ENCODE assay signal across 10 cellular contexts in genomic region chr2:134450114-134450513, GRCh38.
A peak's percentile ranks its signal among the peaks of the same experiment; 100 is the strongest.
DNase-seq lines count a peak whose midpoint lies in the region; ATAC-seq and TF ChIP-seq lines count a peak whose summit lies in the region.
"Had no signal": no experiment of that assay in that cellular context is flagged by ENCODE, and none has a peak within 500 bp of the region (broad histone marks: within the 10 kb centered on the region; RNA-seq: fewer than 3 reads in every experiment).

No MANE protein-coding gene starts in this region.

- no peak for DNase-seq in activated naive CD8-positive, alpha-beta T cell treated with anti-CD3 and anti-CD28 coated beads, Interleukin-2, amount 50 U/mL, for 24 hours
- DNase-seq in activated naive CD8-positive, alpha-beta T cell treated with anti-CD3 and anti-CD28 coated beads for 36 hours = no peak
- DNase-seq in GM23338 (ENCODE audit: low spot score) (no peak), sciatic nerve (ENCODE audit: low spot score) (peak; percentile 43), mesendoderm (no peak), ovary (no peak)
- DNase-seq in central memory CD8-positive, alpha-beta T cell (ENCODE audit: low spot score in 2 of 2) = no peak

- no peak for TF ChIP-seq EP300 in ovary (IDR thresholded peaks at IDR 0.05)

- peaks cover 8% of the 10 kb centered on the region; the same call in 1 of the 2 replicates for H3K4me1 ChIP-seq in GM23338 (ENCODE audit: insufficient read depth)
- H3K4me1 ChIP-seq in mesendoderm (ENCODE audit: control insufficient read depth, low read depth, low read length) = no peaks in the 10 kb centered on the region
- no peaks in the 10 kb centered on the region for H3K4me1 ChIP-seq in ovary (ENCODE audit: insufficient read depth)
- H3K4me1 ChIP-seq: SJSA1 had no signal

- H3K27me3 ChIP-seq in GM23338 (ENCODE audit: insufficient read depth) (no peaks in the 10 kb centered on the region), mesendoderm (ENCODE audit: insufficient read depth, low read length, poor library complexity) (no peaks in the 10 kb centered on the region), ovary (no peaks in the 10 kb centered on the region)
- H3K27me3 ChIP-seq: SJSA1 had no signal

- H3K4me3 ChIP-seq in GM23338 (no peak overlapping the region), mesendoderm (ENCODE audit: low read length) (no peak overlapping the region), ovary (no peak overlapping the region)
- H3K4me3 ChIP-seq: SJSA1 had no signal

- no peak overlapping the region for H2BK15ac ChIP-seq in mesendoderm (replicated peaks; ENCODE audit: low read depth)

- H3K36me3 ChIP-seq in GM23338 (ENCODE audit: insufficient read depth) (no peaks in the 10 kb centered on the region), mesendoderm (ENCODE audit: control insufficient read depth, insufficient read depth, low read length) (no peaks in the 10 kb centered on the region), ovary (no peaks in the 10 kb centered on the region)
- H3K36me3 ChIP-seq: SJSA1 had no signal

- H3K4me2 ChIP-seq in GM23338 (no peak overlapping the region), mesendoderm (ENCODE audit: low read length) (no peak overlapping the region)

- H3K4ac ChIP-seq in mesendoderm (ENCODE audit: low read depth, low read length) = no peak overlapping the region

- no peak overlapping the region for H2BK5ac ChIP-seq in mesendoderm (ENCODE audit: low read length)

- no peak overlapping the region for H3K56ac ChIP-seq in mesendoderm (ENCODE audit: low read length)

- H3K27ac ChIP-seq in GM23338 (ENCODE audit: low read depth) = no peak overlapping the region
- H3K27ac ChIP-seq in mesendoderm (ENCODE audit: low read depth, low read length) = no peak overlapping the region
- no peak overlapping the region for H3K27ac ChIP-seq in ovary
- H3K27ac ChIP-seq: SJSA1 had no signal

- no peaks in the 10 kb centered on the region for H3K36me3 Mint-ChIP-seq in activated naive CD8-positive, alpha-beta T cell treated with anti-CD3 and anti-CD28 coated beads, Interleukin-2, amount 50 U/mL, for 24 hours (ENCODE audit: low read depth)
- no peaks in the 10 kb centered on the region for H3K36me3 Mint-ChIP-seq in activated naive CD8-positive, alpha-beta T cell treated with anti-CD3 and anti-CD28 coated beads for 36 hours
- peaks cover 3% of the 10 kb centered on the region for H3K36me3 Mint-ChIP-seq in GM23338 (ENCODE audit: low read depth)
- peaks cover 13% of the 10 kb centered on the region for H3K36me3 Mint-ChIP-seq in central memory CD8-positive, alpha-beta T cell (ENCODE audit: insufficient read depth)

- TF ChIP-seq CTCF in GM23338 (conservative IDR thresholded peaks at IDR 0.05; ENCODE audit: low read depth in 2 of 2) (no peak), ovary (IDR thresholded peaks at IDR 0.05) (no peak)

- no peak for TF ChIP-seq POLR2A in ovary (IDR thresholded peaks at IDR 0.05)

- no peak overlapping the region for H4K5ac ChIP-seq in mesendoderm (ENCODE audit: low read length)

- no peak overlapping the region for H2AK5ac ChIP-seq in mesendoderm (ENCODE audit: low read length)

- no peak overlapping the region for H2BK120ac ChIP-seq in mesendoderm (ENCODE audit: low read depth, low read length)

- no peaks in the 10 kb centered on the region for H3K9me3 ChIP-seq in ovary
- H3K9me3 ChIP-seq: SJSA1 had no signal

- H3K4me3 Mint-ChIP-seq in activated naive CD8-positive, alpha-beta T cell treated with anti-CD3 and anti-CD28 coated beads, Interleukin-2, amount 50 U/mL, for 24 hours = no peak overlapping the region
- no peak overlapping the region for H3K4me3 Mint-ChIP-seq in activated naive CD8-positive, alpha-beta T cell treated with anti-CD3 and anti-CD28 coated beads for 36 hours
- no peak overlapping the region for H3K4me3 Mint-ChIP-seq in GM23338
- H3K4me3 Mint-ChIP-seq in central memory CD8-positive, alpha-beta T cell = no peak overlapping the region
- H3K4me3 Mint-ChIP-seq: CD4-positive, alpha-beta T cell had no signal

- H2AFZ ChIP-seq in GM23338 = no peak overlapping the region

- no CpG with 5 or more reads among the region's 9 CpGs for WGBS in mesendoderm (ENCODE audit: extremely low coverage, insufficient coverage, low lambda C conversion rate)
- WGBS in ovary, 3 donors = 96 to 98% (median 98%) methylated on average over 9 of the region's 9 CpGs

- H3K4me1 Mint-ChIP-seq in activated naive CD8-positive, alpha-beta T cell treated with anti-CD3 and anti-CD28 coated beads, Interleukin-2, amount 50 U/mL, for 24 hours = no peaks in the 10 kb centered on the region
- H3K4me1 Mint-ChIP-seq in activated naive CD8-positive, alpha-beta T cell treated with anti-CD3 and anti-CD28 coated beads for 36 hours = no peaks in the 10 kb centered on the region
- H3K4me1 Mint-ChIP-seq in GM23338 = peaks cover 11% of the 10 kb centered on the region; the same call in 2 of the 3 replicates
- no peaks in the 10 kb centered on the region for H3K4me1 Mint-ChIP-seq in central memory CD8-positive, alpha-beta T cell

- peak overlapping the region; percentile 48 for H3K27ac Mint-ChIP-seq in activated naive CD8-positive, alpha-beta T cell treated with anti-CD3 and anti-CD28 coated beads, Interleukin-2, amount 50 U/mL, for 24 hours
- no peak overlapping the region for H3K27ac Mint-ChIP-seq in activated naive CD8-positive, alpha-beta T cell treated with anti-CD3 and anti-CD28 coated beads for 36 hours
- peak overlapping the region; percentile 75 for H3K27ac Mint-ChIP-seq in GM23338
- peak overlapping the region; percentile 33 for H3K27ac Mint-ChIP-seq in central memory CD8-positive, alpha-beta T cell (ENCODE audit: low read depth)

- H3K18ac ChIP-seq in mesendoderm (ENCODE audit: low read length) = no peak overlapping the region

- intact Hi-C loops in sciatic nerve (cut with DNase I) = loop anchor here (1.0 kb wide), 1 partner anchor 331 kb away; no protein-coding TSS in a partner anchor
- intact Hi-C loops in ovary (cut with DNase I) = loop anchor here in 1 of 4 donors (10.0 kb wide), 1 partner anchor 455 kb away; no protein-coding TSS in a partner anchor

- H3K9me3 Mint-ChIP-seq in activated naive CD8-positive, alpha-beta T cell treated with anti-CD3 and anti-CD28 coated beads, Interleukin-2, amount 50 U/mL, for 24 hours = no peaks in the 10 kb centered on the region
- no peaks in the 10 kb centered on the region for H3K9me3 Mint-ChIP-seq in activated naive CD8-positive, alpha-beta T cell treated with anti-CD3 and anti-CD28 coated beads for 36 hours
- H3K9me3 Mint-ChIP-seq in GM23338 = no peaks in the 10 kb centered on the region
- H3K9me3 Mint-ChIP-seq in central memory CD8-positive, alpha-beta T cell = no peaks in the 10 kb centered on the region
- H3K9me3 Mint-ChIP-seq: CD4-positive, alpha-beta T cell had no signal

- H3K9ac ChIP-seq in mesendoderm (ENCODE audit: low read length) = no peak overlapping the region

- no peaks in the 10 kb centered on the region for H4K20me1 ChIP-seq in GM23338 (replicated peaks; ENCODE audit: insufficient read depth)

- no peaks in the 10 kb centered on the region for H3F3A ChIP-seq in GM23338 (replicated peaks; ENCODE audit: low read depth)

- ATAC-seq in activated naive CD8-positive, alpha-beta T cell treated with anti-CD3 and anti-CD28 coated beads, Interleukin-2, amount 50 U/mL, for 24 hours = no peak
- ATAC-seq in GM23338 (peak; percentile 7; the same call in 2 of the 3 replicates), sciatic nerve (no peak), HG03439 (IDR thresholded peaks at IDR 0.05; ENCODE audit: unreplicated experiment) (no peak)
- no peak for ATAC-seq in central memory CD8-positive, alpha-beta T cell (replicated peaks; ENCODE audit: extremely low read depth, poor library complexity, severe bottlenecking)

- no peaks in the 10 kb centered on the region for H3K9me2 ChIP-seq in GM23338 (ENCODE audit: insufficient read depth)

- no peak overlapping the region for H4K8ac ChIP-seq in mesendoderm (ENCODE audit: low read depth, low read length)

- H3K79me2 ChIP-seq in GM23338 (replicated peaks; ENCODE audit: insufficient read depth) (no peaks in the 10 kb centered on the region), mesendoderm (ENCODE audit: control insufficient read depth, insufficient read depth, low read length) (no peaks in the 10 kb centered on the region)

- H3K79me1 ChIP-seq in mesendoderm (ENCODE audit: low read length) = no peaks in the 10 kb centered on the region

- no peaks in the 10 kb centered on the region for H3K27me3 Mint-ChIP-seq in activated naive CD8-positive, alpha-beta T cell treated with anti-CD3 and anti-CD28 coated beads, Interleukin-2, amount 50 U/mL, for 24 hours
- H3K27me3 Mint-ChIP-seq in activated naive CD8-positive, alpha-beta T cell treated with anti-CD3 and anti-CD28 coated beads for 36 hours = no peaks in the 10 kb centered on the region
- no peaks in the 10 kb centered on the region for H3K27me3 Mint-ChIP-seq in GM23338 (ENCODE audit: insufficient read depth, low read depth, poor library complexity)
- H3K27me3 Mint-ChIP-seq in central memory CD8-positive, alpha-beta T cell = no peaks in the 10 kb centered on the region
- H3K27me3 Mint-ChIP-seq: CD4-positive, alpha-beta T cell had no signal

- H3K23ac ChIP-seq in mesendoderm (ENCODE audit: low read length) = no peak overlapping the region

TF ChIP-seq in GM23338, 12 proteins besides CTCF, POLR2A, EP300 and RAD21 (continues in another document):
- TF ChIP-seq JUNB (IDR thresholded peaks at IDR 0.05; ENCODE audit: unreplicated experiment) (no peak), STAT1 (IDR thresholded peaks at IDR 0.05; ENCODE audit: unreplicated experiment) (no peak), EZH2phosphoT487 (IDR thresholded peaks at IDR 0.05; ENCODE audit: unreplicated experiment) (no peak)
